ENCODE assay signal across 8 cellular contexts in genomic region chr20:12653642-12654041, GRCh38.
"Had no signal": no experiment of that assay in that cellular context is flagged by ENCODE, and none has a peak within 500 bp of the region (broad histone marks: within the 10 kb centered on the region; RNA-seq: fewer than 3 reads in every experiment).

No MANE protein-coding gene starts in this region.

- DNase-seq: GDM1, GF-D8 had no signal

- ATAC-seq: GM12878 had no signal

- FAIRE-seq: G401.6, GM12878, GM12891, GM12892, GM18507, GM19239 had no signal

- H3K4me3 ChIP-seq: GM12878 had no signal
